In genomic region chr2:18848641-18849040, GRCh38 we compare ENCODE assay signal across 25 cellular contexts.
"Had no signal": no experiment of that assay in that cellular context is flagged by ENCODE, and none has a peak within 500 bp of the region (broad histone marks: within the 10 kb centered on the region; RNA-seq: fewer than 3 reads in every experiment).

No MANE protein-coding gene starts in this region.

- DNase-seq: colonic mucosa; cortex of kidney; effector CD8-positive, alpha-beta T cell; effector memory CD8-positive, alpha-beta T cell; endodermal cell; erythroblast; esophagus squamous epithelium; foreskin fibroblast; foreskin melanocyte; gastrocnemius medialis; heart left ventricle; hypothalamus; immature natural killer cell; islet precursor cell; kidney; kidney glomerular epithelial cell; left cardiac atrium; left lung; left ventricle myocardium superior; lower lobe of right lung; mesenchymal stem cell; mucosa of descending colon; naive B cell had no signal

- FAIRE-seq: endometrium had no signal

- ATAC-seq: effector memory CD8-positive, alpha-beta T cell; esophagus mucosa; gastrocnemius medialis; heart left ventricle; left cardiac atrium; left lung; left ventricle myocardium superior; lower lobe of right lung; mucosa of descending colon had no signal
